Comparison of ENCODE assay signal across 1 cellular context in genomic region chr22:49767355-49768062, GRCh38.
TF ChIP-seq lines count a peak whose summit lies in the region.

No MANE protein-coding gene starts in this region.

TF ChIP-seq in GM12878, 131 proteins besides CTCF, POLR2A, EP300 and RAD21 (continued from another document):
- TF ChIP-seq, protein P1, sequence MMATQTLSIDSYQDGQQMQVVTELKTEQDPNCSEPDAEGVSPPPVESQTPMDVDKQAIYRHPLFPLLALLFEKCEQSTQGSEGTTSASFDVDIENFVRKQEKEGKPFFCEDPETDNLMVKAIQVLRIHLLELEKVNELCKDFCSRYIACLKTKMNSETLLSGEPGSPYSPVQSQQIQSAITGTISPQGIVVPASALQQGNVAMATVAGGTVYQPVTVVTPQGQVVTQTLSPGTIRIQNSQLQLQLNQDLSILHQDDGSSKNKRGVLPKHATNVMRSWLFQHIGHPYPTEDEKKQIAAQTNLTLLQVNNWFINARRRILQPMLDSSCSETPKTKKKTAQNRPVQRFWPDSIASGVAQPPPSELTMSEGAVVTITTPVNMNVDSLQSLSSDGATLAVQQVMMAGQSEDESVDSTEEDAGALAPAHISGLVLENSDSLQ (IDR thresholded peaks at IDR 0.05), result no peak
- TF ChIP-seq SMC3 (IDR thresholded peaks at IDR 0.05; ENCODE audit: borderline replicate concordance, low read length) (peak; percentile 61; the same call in 1 of the 2 replicates), ZSCAN29 (IDR thresholded peaks at IDR 0.05) (no peak), NBN (IDR thresholded peaks at IDR 0.05) (peak; percentile 70), NFYA (IDR thresholded peaks at IDR 0.05; ENCODE audit: borderline replicate concordance, low read depth, low read length) (no peak), EED (IDR thresholded peaks at IDR 0.05; ENCODE audit: low read depth) (0 out of 2 replicates have a peak, but pooled peaks have one; percentile 34), KLF5 (IDR thresholded peaks at IDR 0.05; ENCODE audit: partially characterized antibody) (peak; percentile 66), EGR1 (IDR thresholded peaks at IDR 0.05; ENCODE audit: borderline replicate concordance in 1 of 2, low read depth in 2 of 2, low read length in 2 of 2) (no peak), RAD51 (IDR thresholded peaks at IDR 0.05) (no peak), CBX5 (IDR thresholded peaks at IDR 0.05; ENCODE audit: low read depth) (peak; percentile 98), IKZF2 (IDR thresholded peaks at IDR 0.05) (peak; percentile 26 to 40; a peak in 2 of 4 replicates), ASH2L (IDR thresholded peaks at IDR 0.05; ENCODE audit: borderline replicate concordance, low read depth) (no peak), IRF4 (IDR thresholded peaks at IDR 0.05; ENCODE audit: low read depth, low read length) (no peak)
- TF ChIP-seq, protein P2, sequence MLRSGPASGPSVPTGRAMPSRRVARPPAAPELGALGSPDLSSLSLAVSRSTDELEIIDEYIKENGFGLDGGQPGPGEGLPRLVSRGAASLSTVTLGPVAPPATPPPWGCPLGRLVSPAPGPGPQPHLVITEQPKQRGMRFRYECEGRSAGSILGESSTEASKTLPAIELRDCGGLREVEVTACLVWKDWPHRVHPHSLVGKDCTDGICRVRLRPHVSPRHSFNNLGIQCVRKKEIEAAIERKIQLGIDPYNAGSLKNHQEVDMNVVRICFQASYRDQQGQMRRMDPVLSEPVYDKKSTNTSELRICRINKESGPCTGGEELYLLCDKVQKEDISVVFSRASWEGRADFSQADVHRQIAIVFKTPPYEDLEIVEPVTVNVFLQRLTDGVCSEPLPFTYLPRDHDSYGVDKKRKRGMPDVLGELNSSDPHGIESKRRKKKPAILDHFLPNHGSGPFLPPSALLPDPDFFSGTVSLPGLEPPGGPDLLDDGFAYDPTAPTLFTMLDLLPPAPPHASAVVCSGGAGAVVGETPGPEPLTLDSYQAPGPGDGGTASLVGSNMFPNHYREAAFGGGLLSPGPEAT (IDR thresholded peaks at IDR 0.05; ENCODE audit: low read depth), result peak; percentile 27; the same call in 1 of the 2 replicates
- TF ChIP-seq, protein P3, sequence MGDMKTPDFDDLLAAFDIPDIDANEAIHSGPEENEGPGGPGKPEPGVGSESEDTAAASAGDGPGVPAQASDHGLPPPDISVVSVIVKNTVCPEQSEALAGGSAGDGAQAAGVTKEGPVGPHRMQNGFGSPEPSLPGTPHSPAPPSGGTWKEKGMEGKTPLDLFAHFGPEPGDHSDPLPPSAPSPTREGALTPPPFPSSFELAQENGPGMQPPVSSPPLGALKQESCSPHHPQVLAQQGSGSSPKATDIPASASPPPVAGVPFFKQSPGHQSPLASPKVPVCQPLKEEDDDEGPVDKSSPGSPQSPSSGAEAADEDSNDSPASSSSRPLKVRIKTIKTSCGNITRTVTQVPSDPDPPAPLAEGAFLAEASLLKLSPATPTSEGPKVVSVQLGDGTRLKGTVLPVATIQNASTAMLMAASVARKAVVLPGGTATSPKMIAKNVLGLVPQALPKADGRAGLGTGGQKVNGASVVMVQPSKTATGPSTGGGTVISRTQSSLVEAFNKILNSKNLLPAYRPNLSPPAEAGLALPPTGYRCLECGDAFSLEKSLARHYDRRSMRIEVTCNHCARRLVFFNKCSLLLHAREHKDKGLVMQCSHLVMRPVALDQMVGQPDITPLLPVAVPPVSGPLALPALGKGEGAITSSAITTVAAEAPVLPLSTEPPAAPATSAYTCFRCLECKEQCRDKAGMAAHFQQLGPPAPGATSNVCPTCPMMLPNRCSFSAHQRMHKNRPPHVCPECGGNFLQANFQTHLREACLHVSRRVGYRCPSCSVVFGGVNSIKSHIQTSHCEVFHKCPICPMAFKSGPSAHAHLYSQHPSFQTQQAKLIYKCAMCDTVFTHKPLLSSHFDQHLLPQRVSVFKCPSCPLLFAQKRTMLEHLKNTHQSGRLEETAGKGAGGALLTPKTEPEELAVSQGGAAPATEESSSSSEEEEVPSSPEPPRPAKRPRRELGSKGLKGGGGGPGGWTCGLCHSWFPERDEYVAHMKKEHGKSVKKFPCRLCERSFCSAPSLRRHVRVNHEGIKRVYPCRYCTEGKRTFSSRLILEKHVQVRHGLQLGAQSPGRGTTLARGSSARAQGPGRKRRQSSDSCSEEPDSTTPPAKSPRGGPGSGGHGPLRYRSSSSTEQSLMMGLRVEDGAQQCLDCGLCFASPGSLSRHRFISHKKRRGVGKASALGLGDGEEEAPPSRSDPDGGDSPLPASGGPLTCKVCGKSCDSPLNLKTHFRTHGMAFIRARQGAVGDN (IDR thresholded peaks at IDR 0.05), result no peak
